Comparison of ENCODE assay signal across 1 cellular context in the genomic region with DNA sequence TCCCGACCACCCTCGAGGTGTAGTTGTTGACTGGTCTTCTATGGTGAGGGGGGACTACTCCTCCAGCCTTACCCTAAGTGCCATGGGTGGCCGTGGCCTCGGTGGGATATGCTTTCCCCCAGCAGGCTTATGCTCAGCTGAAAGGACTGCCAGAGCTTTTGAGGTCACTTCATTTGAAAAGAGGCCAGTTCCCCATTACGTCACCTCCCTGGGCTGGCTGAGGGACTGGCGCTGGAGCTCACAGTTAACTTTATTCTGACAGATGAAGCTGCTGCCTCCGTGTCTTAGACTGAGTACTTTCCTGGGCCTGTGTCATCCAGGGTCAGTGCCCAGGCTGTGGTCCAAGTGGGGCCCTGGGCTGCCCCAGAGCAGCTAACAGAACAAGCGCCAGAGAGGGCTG.
TF ChIP-seq lines count a peak whose summit lies in the region.

No MANE protein-coding gene starts in this region.

TF ChIP-seq in K562, 482 proteins besides CTCF, POLR2A, EP300 and RAD21 (continued from another document):
- TF ChIP-seq, protein P1, sequence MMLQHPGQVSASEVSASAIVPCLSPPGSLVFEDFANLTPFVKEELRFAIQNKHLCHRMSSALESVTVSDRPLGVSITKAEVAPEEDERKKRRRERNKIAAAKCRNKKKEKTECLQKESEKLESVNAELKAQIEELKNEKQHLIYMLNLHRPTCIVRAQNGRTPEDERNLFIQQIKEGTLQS (IDR thresholded peaks at IDR 0.05), result peak; percentile 76
- TF ChIP-seq, protein P1 (CRISPR knock-in tag; conservative IDR thresholded peaks at IDR 0.05), result no peak
